In genomic region chr5:57102189-57102904, GRCh38 we compare ENCODE assay signal across 16 cellular contexts.
DNase-seq lines count a peak whose midpoint lies in the region; ATAC-seq, FAIRE-seq and TF ChIP-seq lines count a peak whose summit lies in the region.
"Had no signal": no experiment of that assay in that cellular context is flagged by ENCODE, and none has a peak within 500 bp of the region (broad histone marks: within the 10 kb centered on the region; RNA-seq: fewer than 3 reads in every experiment).

No MANE protein-coding gene starts in this region.

- no peak overlapping the region for H3K27ac Mint-ChIP-seq in endodermal cell
- H3K27ac Mint-ChIP-seq: CD4-positive, alpha-beta T cell; GM23338 had no signal

- no peak for FAIRE-seq in pancreas (lab: Jason Lieb, UNC)
- FAIRE-seq: A204.1, GM12878, H54 had no signal

- peak overlapping the region; percentile 51 for H3K27ac ChIP-seq in hepatocyte
- H3K27ac ChIP-seq in liver (ENCODE audit: low read depth in 1 of 2, low read length in 2 of 2), result peak overlapping the region; percentile 20 to 61
- H3K27ac ChIP-seq in pancreas, result peak overlapping the region in 2 of 4 donors; percentile 22 to 47
- H3K27ac ChIP-seq in endodermal cell (ENCODE audit: low read depth, low read length), result no peak overlapping the region
- H3K27ac ChIP-seq: C4-2B had no signal

- no peak for TF ChIP-seq RAD21 in liver (IDR thresholded peaks at IDR 0.05)

- H3K4me1 ChIP-seq in hepatocyte (ENCODE audit: insufficient read depth), result peaks cover 8% of the 10 kb centered on the region
- peaks cover 5 to 34% (median 22%) of the 10 kb centered on the region in 4 donors for H3K4me1 ChIP-seq in liver (ENCODE audit: control insufficient read depth in 4 of 4, insufficient read depth in 4 of 4, low read length in 3 of 4)
- H3K4me1 ChIP-seq in pancreas, result peaks cover 6 to 16% (median 16%) of the 10 kb centered on the region in 3 donors
- no peaks in the 10 kb centered on the region for H3K4me1 ChIP-seq in endodermal cell (ENCODE audit: control insufficient read depth, insufficient read depth, low read length)

- 76% methylated on average over 8 of the region's 8 CpGs for WGBS in hepatocyte (ENCODE audit: low lambda C conversion rate, missing lambda C conversion rate)
- 50% methylated on average over 8 of the region's 8 CpGs for WGBS in liver
- WGBS in pancreas, 2 donors, result 70 to 72% methylated on average over 8 of the region's 8 CpGs
- 79 to 93% methylated on average over 5 to 6 of the region's 8 CpGs for WGBS in endodermal cell (ENCODE audit: insufficient coverage in 1 of 2, insufficient read length in 1 of 2), 2 experiments

- TF ChIP-seq CTCF in hepatocyte (IDR thresholded peaks at IDR 0.05; ENCODE audit: poor library complexity), result no peak
- no peak for TF ChIP-seq CTCF in liver (IDR thresholded peaks at IDR 0.05; ENCODE audit: low read depth, low read length, missing input control)
- TF ChIP-seq CTCF in pancreas (IDR thresholded peaks at IDR 0.05), result no peak
- TF ChIP-seq CTCF in endodermal cell (conservative IDR thresholded peaks at IDR 0.05), result no peak

- H2AFZ ChIP-seq in hepatocyte, result no peak overlapping the region
- H2AFZ ChIP-seq: GM23338 had no signal

- no peaks in the 10 kb centered on the region for H3K4me1 Mint-ChIP-seq in endodermal cell
- H3K4me1 Mint-ChIP-seq: GM23338 had no signal

- peaks cover 4% of the 10 kb centered on the region for H3K27me3 Mint-ChIP-seq in endodermal cell (ENCODE audit: insufficient read depth)
- H3K27me3 Mint-ChIP-seq: CD4-positive, alpha-beta T cell had no signal

- no peak for DNase-seq in hepatocyte (ENCODE audit: low spot score)
- no peak for DNase-seq in pancreas
- DNase-seq in OCI-M1 (lab: John Stamatoyannopoulos, UW), result no peak
- no peak for DNase-seq in endodermal cell
- DNase-seq in NCI-H82 (lab: John Stamatoyannopoulos, UW), result no peak
- DNase-seq: AML-193; CD4-positive, alpha-beta T cell; DMS79 treated with DMSO at 0.1 percent for 48 hours; HCEC 1CT had no signal

- H3K9me3 Mint-ChIP-seq in endodermal cell, result peaks cover 20% of the 10 kb centered on the region

- H4K20me1 ChIP-seq in hepatocyte (ENCODE audit: insufficient read depth, poor library complexity, severe bottlenecking), result no peaks in the 10 kb centered on the region

- H3K27me3 ChIP-seq in hepatocyte, result no peaks in the 10 kb centered on the region
- no peaks in the 10 kb centered on the region for H3K27me3 ChIP-seq in liver (ENCODE audit: control insufficient read depth in 4 of 4, insufficient read depth in 4 of 4, low read length in 3 of 4)
- no peaks in the 10 kb centered on the region for H3K27me3 ChIP-seq in pancreas
- no peaks in the 10 kb centered on the region for H3K27me3 ChIP-seq in endodermal cell (ENCODE audit: control insufficient read depth, insufficient read depth, low read length, poor library complexity, severe bottlenecking)

- H3K36me3 Mint-ChIP-seq in endodermal cell (ENCODE audit: low read depth), result no peaks in the 10 kb centered on the region

- no peaks in the 10 kb centered on the region for H3K36me3 ChIP-seq in hepatocyte (replicated peaks; ENCODE audit: insufficient read depth, low read depth)
- no peaks in the 10 kb centered on the region for H3K36me3 ChIP-seq in liver (ENCODE audit: control insufficient read depth in 4 of 4, insufficient read depth in 3 of 4, low read depth in 1 of 4, low read length in 3 of 4)
- no peaks in the 10 kb centered on the region for H3K36me3 ChIP-seq in pancreas
- no peaks in the 10 kb centered on the region for H3K36me3 ChIP-seq in endodermal cell (ENCODE audit: control insufficient read depth, insufficient read depth, low read length)

- H3K9me3 ChIP-seq in hepatocyte (ENCODE audit: low read depth), result no peaks in the 10 kb centered on the region
- H3K9me3 ChIP-seq in liver (ENCODE audit: control insufficient read depth in 4 of 4, low read length in 3 of 4), result peaks cover 0 to 3% (median under 1%) of the 10 kb centered on the region in 4 donors
- no peaks in the 10 kb centered on the region for H3K9me3 ChIP-seq in pancreas
- peaks cover 29% of the 10 kb centered on the region for H3K9me3 ChIP-seq in endodermal cell (ENCODE audit: control insufficient read depth, low read length)

- H3K4me2 ChIP-seq in hepatocyte, result peak overlapping the region; percentile 44
- H3K4me2 ChIP-seq: GM23338 had no signal

- H3K9ac ChIP-seq in liver (ENCODE audit: low read depth in 1 of 2, low read length in 2 of 2) (no peak overlapping the region), endodermal cell (ENCODE audit: extremely low read depth, low read length, poor library complexity, severe bottlenecking) (no peak overlapping the region)

- intact Hi-C loops in pancreas (cut with DNase I), result no loop called here

- ATAC-seq in pancreas, result peak; percentile 13 to 58 (median 47)
- no peak for ATAC-seq in SK-N-SH treated with all-trans-retinoic acid at 6 μM for 48 hours
- ATAC-seq: GM12878, GM23338 had no signal

- no peak overlapping the region for H3K4me3 Mint-ChIP-seq in endodermal cell
- H3K4me3 Mint-ChIP-seq: CD4-positive, alpha-beta T cell; GM23338 had no signal

- H3K4me3 ChIP-seq in hepatocyte, result no peak overlapping the region
- H3K4me3 ChIP-seq in liver (ENCODE audit: low read depth in 1 of 3, low read length in 3 of 3), result peak overlapping the region in 2 of 3 donors; percentile 41 to 42
- no peak overlapping the region for H3K4me3 ChIP-seq in pancreas
- H3K4me3 ChIP-seq in endodermal cell (ENCODE audit: low read length), result no peak overlapping the region
- H3K4me3 ChIP-seq: GM12878, GM23338 had no signal

- H3K9me2 ChIP-seq in hepatocyte (replicated peaks; ENCODE audit: insufficient read depth), result no peaks in the 10 kb centered on the region

- H3K79me2 ChIP-seq in hepatocyte, result no peaks in the 10 kb centered on the region

TF ChIP-seq in liver, 16 proteins besides CTCF, POLR2A, EP300 and RAD21:
- peak; percentile 24 for TF ChIP-seq HNF4G (IDR thresholded peaks at IDR 0.05)
- TF ChIP-seq ZBTB33 (IDR thresholded peaks at IDR 0.05), result no peak
- peak; percentile 70 to 75 for TF ChIP-seq HNF4A (conservative IDR thresholded peaks at IDR 0.05)

TF ChIP-seq in SK-N-SH treated with all-trans-retinoic acid at 6 μM for 48 hours, 23 proteins besides CTCF, POLR2A, EP300 and RAD21:
- TF ChIP-seq TOX (CRISPR knock-in tag; IDR thresholded peaks at IDR 0.05; ENCODE audit: borderline replicate concordance) (no peak), ZNF70 (CRISPR knock-in tag; IDR thresholded peaks at IDR 0.05) (no peak), SNAI2 (CRISPR knock-in tag; IDR thresholded peaks at IDR 0.05) (no peak), TCF4 (CRISPR knock-in tag; IDR thresholded peaks at IDR 0.05; ENCODE audit: borderline replicate concordance) (no peak), GLIS3 (CRISPR knock-in tag; IDR thresholded peaks at IDR 0.05) (no peak), ARNTL (CRISPR knock-in tag; IDR thresholded peaks at IDR 0.05; ENCODE audit: borderline replicate concordance, low read depth) (no peak)

Comparison
In these comparisons a context has a peak if more than half of its experiments do, and no peak if none do; other contexts are left out.
1. H3K4me3 ChIP-seq: peak in liver (2 of 3); none in hepatocyte (single experiment), pancreas (0 of 4) and endodermal cell (single experiment).